Comparison of ENCODE assay signal across 1 cellular context in genomic region chr14:31943861-31944255, GRCh38.
TF ChIP-seq lines count a peak whose summit lies in the region.

No MANE protein-coding gene starts in this region.

TF ChIP-seq in HepG2, 621 proteins besides CTCF, POLR2A, EP300 and RAD21 (continued from another document and continues in another):
- TF ChIP-seq DPF2 (CRISPR knock-in tag; IDR thresholded peaks at IDR 0.05; ENCODE audit: borderline replicate concordance, low read depth) (no peak), HNF1A (IDR thresholded peaks at IDR 0.05; ENCODE audit: low read depth) (no peak), HNF1A (CRISPR knock-in tag; IDR thresholded peaks at IDR 0.05; ENCODE audit: borderline replicate concordance) (no peak), YEATS2 (CRISPR knock-in tag; IDR thresholded peaks at IDR 0.05; ENCODE audit: borderline replicate concordance) (no peak), TBX3 (IDR thresholded peaks at IDR 0.05; ENCODE audit: borderline replicate concordance) (no peak), ZNF30 (CRISPR knock-in tag; IDR thresholded peaks at IDR 0.05) (no peak), DMTF1 (CRISPR knock-in tag; IDR thresholded peaks at IDR 0.05) (no peak), ZNF326 (CRISPR knock-in tag; IDR thresholded peaks at IDR 0.05; ENCODE audit: borderline replicate concordance) (no peak), ZNF75D (CRISPR knock-in tag; IDR thresholded peaks at IDR 0.05; ENCODE audit: borderline replicate concordance) (no peak), ZNF430 (CRISPR knock-in tag; IDR thresholded peaks at IDR 0.05) (peak; percentile 48; the same call in 1 of the 2 replicates), ZNF232 (CRISPR knock-in tag; IDR thresholded peaks at IDR 0.05; ENCODE audit: borderline replicate concordance) (no peak), MXD1 (CRISPR knock-in tag; IDR thresholded peaks at IDR 0.05) (0 out of 2 replicates have a peak, but pooled peaks have one; percentile 10), HES4 (CRISPR knock-in tag; IDR thresholded peaks at IDR 0.05; ENCODE audit: borderline replicate concordance) (peak; percentile 27; the same call in 1 of the 2 replicates), ZNF280B (CRISPR knock-in tag; IDR thresholded peaks at IDR 0.05; ENCODE audit: borderline replicate concordance) (no peak), ZNF225 (CRISPR knock-in tag; IDR thresholded peaks at IDR 0.05) (peak; percentile 58; the same call in 1 of the 2 replicates), ZBTB33 (CRISPR knock-in tag; IDR thresholded peaks at IDR 0.05) (peak; percentile 92), HOXA3 (CRISPR knock-in tag; IDR thresholded peaks at IDR 0.05) (no peak; the same call in 1 of the 2 replicates), SALL2 (CRISPR knock-in tag; IDR thresholded peaks at IDR 0.05) (no peak), IRF1 (CRISPR knock-in tag; IDR thresholded peaks at IDR 0.05; ENCODE audit: low read depth) (no peak), EHMT2 (IDR thresholded peaks at IDR 0.05; ENCODE audit: borderline replicate concordance, low read depth, low read length) (no peak), SOX13 (IDR thresholded peaks at IDR 0.05) (no peak), SOX13 (CRISPR knock-in tag; conservative IDR thresholded peaks at IDR 0.05 in 1 of 2, IDR thresholded peaks at IDR 0.05 in 1 of 2) (0 out of 4 replicates have a peak, but pooled peaks of 1 of the 2 experiments have one; percentile 9), CHD4 (IDR thresholded peaks at IDR 0.05; ENCODE audit: borderline replicate concordance, low read length) (no peak), GMEB1 (CRISPR knock-in tag; IDR thresholded peaks at IDR 0.05; ENCODE audit: borderline replicate concordance) (no peak), ZNF431 (CRISPR knock-in tag; IDR thresholded peaks at IDR 0.05; ENCODE audit: borderline replicate concordance, low read depth) (no peak), ZNF646 (CRISPR knock-in tag; IDR thresholded peaks at IDR 0.05) (peak; percentile 46; the same call in 1 of the 2 replicates), HMGA1 (CRISPR knock-in tag; conservative IDR thresholded peaks at IDR 0.05) (no peak), ZNF709 (CRISPR knock-in tag; IDR thresholded peaks at IDR 0.05) (peak; percentile 50; the same call in 1 of the 2 replicates), ZNF567 (CRISPR knock-in tag; IDR thresholded peaks at IDR 0.05; ENCODE audit: borderline replicate concordance) (no peak), ZNF251 (CRISPR knock-in tag; IDR thresholded peaks at IDR 0.05) (0 out of 2 replicates have a peak, but pooled peaks have one; percentile 30), ETV5 (CRISPR knock-in tag; IDR thresholded peaks at IDR 0.05; ENCODE audit: borderline replicate concordance) (no peak), NFE2 (CRISPR knock-in tag; IDR thresholded peaks at IDR 0.05) (no peak), DNMT1 (CRISPR knock-in tag; IDR thresholded peaks at IDR 0.05) (no peak), JUNB (CRISPR knock-in tag; IDR thresholded peaks at IDR 0.05; ENCODE audit: borderline replicate concordance) (no peak), ATF7-NPFF (CRISPR knock-in tag; IDR thresholded peaks at IDR 0.05; ENCODE audit: low read depth) (no peak), ZBTB2 (CRISPR knock-in tag; IDR thresholded peaks at IDR 0.05; ENCODE audit: low read depth) (no peak), ATRX (CRISPR knock-in tag; IDR thresholded peaks at IDR 0.05; ENCODE audit: borderline replicate concordance) (peak; percentile 88; the same call in 1 of the 2 replicates)
